ENCODE assay signal across 8 cellular contexts in the genomic region with DNA sequence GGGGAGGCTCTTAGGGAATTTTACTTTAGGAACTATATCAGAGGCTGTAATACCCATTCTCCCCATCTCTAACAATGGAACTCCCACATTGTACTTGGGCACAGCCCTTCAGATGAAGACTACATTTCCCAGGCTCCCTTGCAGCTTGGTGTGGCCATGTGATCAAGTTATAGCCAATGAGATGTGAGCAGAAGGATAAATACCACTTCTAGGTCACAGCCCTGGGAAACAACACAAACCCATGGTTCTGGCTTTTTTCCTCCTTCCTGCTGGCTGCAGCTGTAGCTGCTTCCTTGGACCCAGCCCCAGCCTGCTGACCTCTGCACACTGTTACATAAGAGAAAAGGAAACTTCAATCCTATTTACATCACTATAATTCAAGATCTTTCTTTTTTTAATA.
DNase-seq lines count a peak whose midpoint lies in the region; ATAC-seq, FAIRE-seq and TF ChIP-seq lines count a peak whose summit lies in the region.

No MANE protein-coding gene starts in this region.

- H3K27ac ChIP-seq in A549: no peak overlapping the region
- H3K27ac ChIP-seq in caudate nucleus (ENCODE audit: low read depth, low read length): no peak overlapping the region
- peak overlapping the region in 1 of 4 donors; percentile 27 for H3K27ac ChIP-seq in transverse colon
- no peak overlapping the region for H3K27ac ChIP-seq in suprapubic skin

- CTCF ChIA-PET in A549 (lab: Yijun Ruan, JAX): interaction anchor here (1.2 kb wide), 1 partner anchor 16 kb away, joined by 3 read pairs; no protein-coding TSS in a partner anchor

- in situ Hi-C loops in transverse colon (cut with MboI; ENCODE audit: low pct_ligation_motif_present in 1 of 4, low pct_unique_long_range_greater_than_20kb in 1 of 4, low sequenced_read_pairs in 3 of 4): no loop called here

- H3K36me3 ChIP-seq in transverse colon (no peaks in the 10 kb centered on the region), suprapubic skin (no peaks in the 10 kb centered on the region)

- POLR2A ChIA-PET in A549 (lab: Yijun Ruan, JAX): no interaction called here

- no peak for TF ChIP-seq CTCF in A549 (IDR thresholded peaks at IDR 0.05)
- TF ChIP-seq CTCF in GM12865 (IDR thresholded peaks at IDR 0.05; ENCODE audit: insufficient read depth, low read depth, low read length, missing control alignments): no peak
- no peak for TF ChIP-seq CTCF in transverse colon (IDR thresholded peaks at IDR 0.05)
- no peak for TF ChIP-seq CTCF in suprapubic skin (IDR thresholded peaks at IDR 0.05)

- peak; percentile 6 to 75 for DNase-seq in A549 (ENCODE audit: low read depth in 1 of 2, low spot score in 1 of 2)
- DNase-seq in GM12865 (ENCODE audit: low read depth): peak; percentile 57
- DNase-seq in HT-29 (ENCODE audit: low spot score): peak; percentile 77
- peak; percentile 86 for DNase-seq in RPMI7951 (ENCODE audit: low read depth)
- DNase-seq in caudate nucleus (lab: John Stamatoyannopoulos, UW): peak in 44 of 61 donors; percentile 6 to 86 (median 34)
- DNase-seq in kidney tubule cell (ENCODE audit: low spot score): peak; percentile 45
- peak; percentile 59 for DNase-seq in transverse colon
- no peak for DNase-seq in suprapubic skin (ENCODE audit: low spot score in 2 of 2)

- TF ChIP-seq POLR2A in A549 (IDR thresholded peaks at IDR 0.05; ENCODE audit: low read length) (no peak), transverse colon (IDR thresholded peaks at IDR 0.05) (no peak), suprapubic skin (IDR thresholded peaks at IDR 0.05) (no peak)

- peak; percentile 68 to 95; a peak in 4 of 6 replicates for ATAC-seq in A549

- no peak overlapping the region for H3K4me3 ChIP-seq in A549
- H3K4me3 ChIP-seq in GM12865 (ENCODE audit: low read depth, low read length): no peak overlapping the region
- no peak overlapping the region for H3K4me3 ChIP-seq in transverse colon
- H3K4me3 ChIP-seq in suprapubic skin: no peak overlapping the region

- no peak for TF ChIP-seq RAD21 in A549 (conservative IDR thresholded peaks at IDR 0.05 in 1 of 2, IDR thresholded peaks at IDR 0.05 in 1 of 2)

- TF ChIP-seq EP300 in A549 (IDR thresholded peaks at IDR 0.05): no peak
- TF ChIP-seq EP300 in transverse colon (IDR thresholded peaks at IDR 0.05; ENCODE audit: low read depth): no peak
- no peak for TF ChIP-seq EP300 in suprapubic skin (IDR thresholded peaks at IDR 0.05)

- no peak overlapping the region for H3K4me2 ChIP-seq in A549

- H3K9me3 ChIP-seq in A549: 0 out of 3 replicates have a peak, but pooled peaks cover 2% of the 10 kb centered on the region
- no peaks in the 10 kb centered on the region for H3K9me3 ChIP-seq in transverse colon
- no peaks in the 10 kb centered on the region for H3K9me3 ChIP-seq in suprapubic skin

- H3K4me1 ChIP-seq in A549 (no peaks in the 10 kb centered on the region; the same call in 2 of the 3 replicates), transverse colon (peaks cover 5 to 14% (median 10%) of the 10 kb centered on the region in 4 donors), suprapubic skin (peaks cover 16% of the 10 kb centered on the region)

- H3K27me3 ChIP-seq in transverse colon (no peaks in the 10 kb centered on the region), suprapubic skin (no peaks in the 10 kb centered on the region)

- no peak for FAIRE-seq in A549 (lab: Jason Lieb, UNC)

- intact Hi-C loops in transverse colon (cut with DNase I; ENCODE audit: low total_unique reads): no loop called here

TF ChIP-seq in A549, 52 proteins besides CTCF, POLR2A, EP300 and RAD21:
- no peak for TF ChIP-seq HOXB13 (CRISPR knock-in tag; IDR thresholded peaks at IDR 0.05; ENCODE audit: low read depth)
- no peak for TF ChIP-seq RCOR1 (IDR thresholded peaks at IDR 0.05; ENCODE audit: low read depth, low read length)
- TF ChIP-seq, protein P1, sequence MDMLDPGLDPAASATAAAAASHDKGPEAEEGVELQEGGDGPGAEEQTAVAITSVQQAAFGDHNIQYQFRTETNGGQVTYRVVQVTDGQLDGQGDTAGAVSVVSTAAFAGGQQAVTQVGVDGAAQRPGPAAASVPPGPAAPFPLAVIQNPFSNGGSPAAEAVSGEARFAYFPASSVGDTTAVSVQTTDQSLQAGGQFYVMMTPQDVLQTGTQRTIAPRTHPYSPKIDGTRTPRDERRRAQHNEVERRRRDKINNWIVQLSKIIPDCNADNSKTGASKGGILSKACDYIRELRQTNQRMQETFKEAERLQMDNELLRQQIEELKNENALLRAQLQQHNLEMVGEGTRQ (IDR thresholded peaks at IDR 0.05): peak; percentile 76

Comparison
In these comparisons a context has a peak if more than half of its experiments do, and no peak if none do; other contexts are left out.
1. DNase-seq: peak in A549 (2 of 2), GM12865 (single experiment), HT-29 (single experiment), RPMI7951 (single experiment), caudate nucleus (44 of 61), kidney tubule cell (single experiment) and transverse colon (single experiment); none in suprapubic skin (0 of 2).